1 cellular context compared by ENCODE assay signal in the genomic region with DNA sequence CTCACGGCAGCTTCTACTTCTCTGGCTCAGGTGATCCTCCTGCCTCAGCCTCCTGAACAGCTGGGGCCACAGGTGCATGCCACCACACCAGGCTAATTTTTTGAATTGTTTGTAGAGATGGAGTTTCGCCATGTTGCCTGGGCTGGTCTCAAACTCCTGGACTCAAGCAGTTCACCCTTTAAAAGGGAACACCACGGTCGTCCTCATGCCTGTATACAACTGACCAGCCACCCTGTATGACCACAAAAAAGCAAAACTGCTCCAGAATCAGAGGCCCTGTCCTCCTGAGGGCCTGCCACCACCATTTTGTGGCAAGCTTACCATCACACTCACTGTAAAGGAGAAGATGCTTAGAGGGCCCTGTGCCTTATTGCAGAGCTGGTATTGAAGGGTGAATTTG.
TF ChIP-seq lines count a peak whose summit lies in the region.

No MANE protein-coding gene starts in this region.

TF ChIP-seq in WTC11, 78 proteins besides CTCF, POLR2A, EP300 and RAD21 (continued from another document):
- TF ChIP-seq, protein P1, sequence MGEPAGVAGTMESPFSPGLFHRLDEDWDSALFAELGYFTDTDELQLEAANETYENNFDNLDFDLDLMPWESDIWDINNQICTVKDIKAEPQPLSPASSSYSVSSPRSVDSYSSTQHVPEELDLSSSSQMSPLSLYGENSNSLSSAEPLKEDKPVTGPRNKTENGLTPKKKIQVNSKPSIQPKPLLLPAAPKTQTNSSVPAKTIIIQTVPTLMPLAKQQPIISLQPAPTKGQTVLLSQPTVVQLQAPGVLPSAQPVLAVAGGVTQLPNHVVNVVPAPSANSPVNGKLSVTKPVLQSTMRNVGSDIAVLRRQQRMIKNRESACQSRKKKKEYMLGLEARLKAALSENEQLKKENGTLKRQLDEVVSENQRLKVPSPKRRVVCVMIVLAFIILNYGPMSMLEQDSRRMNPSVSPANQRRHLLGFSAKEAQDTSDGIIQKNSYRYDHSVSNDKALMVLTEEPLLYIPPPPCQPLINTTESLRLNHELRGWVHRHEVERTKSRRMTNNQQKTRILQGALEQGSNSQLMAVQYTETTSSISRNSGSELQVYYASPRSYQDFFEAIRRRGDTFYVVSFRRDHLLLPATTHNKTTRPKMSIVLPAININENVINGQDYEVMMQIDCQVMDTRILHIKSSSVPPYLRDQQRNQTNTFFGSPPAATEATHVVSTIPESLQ (CRISPR knock-in tag; IDR thresholded peaks at IDR 0.05) = no peak
- no peak for TF ChIP-seq ZNF121 (CRISPR knock-in tag; IDR thresholded peaks at IDR 0.05)
